23 cellular contexts compared by ENCODE assay signal in genomic region chr5:158987231-158987630, GRCh38.
A peak's percentile ranks its signal among the peaks of the same experiment; 100 is the strongest.
DNase-seq lines count a peak whose midpoint lies in the region; ATAC-seq, FAIRE-seq and TF ChIP-seq lines count a peak whose summit lies in the region.
"Had no signal": no experiment of that assay in that cellular context is flagged by ENCODE, and none has a peak within 500 bp of the region (broad histone marks: within the 10 kb centered on the region; RNA-seq: fewer than 3 reads in every experiment).

No MANE protein-coding gene starts in this region.

- peaks cover 0 to 13% (median 4%) of the 10 kb centered on the region in 5 donors for H3K36me3 ChIP-seq in subcutaneous abdominal adipose tissue (ENCODE audit: control insufficient read depth in 5 of 5, insufficient read depth in 5 of 5, low read length in 5 of 5)
- H3K36me3 ChIP-seq: BE2C had no signal

- no peaks in the 10 kb centered on the region for H3K9me3 ChIP-seq in subcutaneous abdominal adipose tissue (ENCODE audit: control insufficient read depth in 5 of 5, low read length in 5 of 5)
- H3K9me3 ChIP-seq: BE2C, Caco-2 had no signal

- H3K9ac ChIP-seq in subcutaneous abdominal adipose tissue (ENCODE audit: low read length in 5 of 5), result no peak overlapping the region

- no peak for TF ChIP-seq CTCF in D721Med (IDR thresholded peaks at IDR 0.05; ENCODE audit: insufficient read depth, missing control alignments)

- DNase-seq in NCI-H82 (lab: John Stamatoyannopoulos, UW), result peak; percentile 55
- DNase-seq in NCI-H82 treated with DMSO at 0.1 percent for 48 hours (lab: John Stamatoyannopoulos, UW; ENCODE audit: unreplicated experiment), result no peak
- peak; percentile 34 for DNase-seq in D721Med (ENCODE audit: insufficient read length, low spot score)
- DNase-seq in KG1 (lab: John Stamatoyannopoulos, UW), result no peak
- DNase-seq: ACHN; AML-193; BE2C; Caco-2; CD4-positive, CD25-positive, alpha-beta regulatory T cell; CD8-positive, alpha-beta T cell; DMS53; DMS79 treated with DMSO at 0.1 percent for 48 hours; GF-D8; H9 had no signal

- H3K4me3 ChIP-seq in subcutaneous abdominal adipose tissue (ENCODE audit: low read depth in 1 of 5, low read length in 5 of 5), result no peak overlapping the region
- H3K4me3 ChIP-seq: GM23338 had no signal

- H3K27ac ChIP-seq in subcutaneous abdominal adipose tissue (ENCODE audit: low read depth, low read length), result peak overlapping the region; percentile 86
- H3K27ac ChIP-seq: 22Rv1, C4-2B had no signal

- peak; percentile 87 for FAIRE-seq in D721Med (lab: Jason Lieb, UNC)
- FAIRE-seq: A204.1, GM12891, GM18507 had no signal

- peaks cover 0 to 36% (median 24%) of the 10 kb centered on the region in 5 donors for H3K4me1 ChIP-seq in subcutaneous abdominal adipose tissue (ENCODE audit: control insufficient read depth in 5 of 5, insufficient read depth in 5 of 5, low read length in 5 of 5)
- H3K4me1 ChIP-seq: BE2C, Caco-2 had no signal

- ATAC-seq in HG03460 (IDR thresholded peaks at IDR 0.05; ENCODE audit: unreplicated experiment), result no peak
- ATAC-seq: CD8-positive, alpha-beta T cell; GM23338; HCT116 had no signal

- no peaks in the 10 kb centered on the region for H3K27me3 ChIP-seq in subcutaneous abdominal adipose tissue (ENCODE audit: control insufficient read depth in 5 of 5, insufficient read depth in 4 of 5, low read length in 5 of 5)
- H3K27me3 ChIP-seq: BE2C had no signal

Comparison
In these comparisons a context has a peak if more than half of its experiments do, and no peak if none do; other contexts are left out.
1. DNase-seq: peak in NCI-H82 (single experiment) and D721Med (single experiment); none in NCI-H82 treated with DMSO at 0.1 percent for 48 hours (single experiment) and KG1 (single experiment).